Comparison of ENCODE assay signal across 1 cellular context in genomic region chr18:48320639-48320945, GRCh38.
TF ChIP-seq lines count a peak whose summit lies in the region.

No MANE protein-coding gene starts in this region.

TF ChIP-seq in GM23338, 12 proteins besides CTCF, POLR2A, EP300 and RAD21 (continued from another document):
- TF ChIP-seq, protein P1, sequence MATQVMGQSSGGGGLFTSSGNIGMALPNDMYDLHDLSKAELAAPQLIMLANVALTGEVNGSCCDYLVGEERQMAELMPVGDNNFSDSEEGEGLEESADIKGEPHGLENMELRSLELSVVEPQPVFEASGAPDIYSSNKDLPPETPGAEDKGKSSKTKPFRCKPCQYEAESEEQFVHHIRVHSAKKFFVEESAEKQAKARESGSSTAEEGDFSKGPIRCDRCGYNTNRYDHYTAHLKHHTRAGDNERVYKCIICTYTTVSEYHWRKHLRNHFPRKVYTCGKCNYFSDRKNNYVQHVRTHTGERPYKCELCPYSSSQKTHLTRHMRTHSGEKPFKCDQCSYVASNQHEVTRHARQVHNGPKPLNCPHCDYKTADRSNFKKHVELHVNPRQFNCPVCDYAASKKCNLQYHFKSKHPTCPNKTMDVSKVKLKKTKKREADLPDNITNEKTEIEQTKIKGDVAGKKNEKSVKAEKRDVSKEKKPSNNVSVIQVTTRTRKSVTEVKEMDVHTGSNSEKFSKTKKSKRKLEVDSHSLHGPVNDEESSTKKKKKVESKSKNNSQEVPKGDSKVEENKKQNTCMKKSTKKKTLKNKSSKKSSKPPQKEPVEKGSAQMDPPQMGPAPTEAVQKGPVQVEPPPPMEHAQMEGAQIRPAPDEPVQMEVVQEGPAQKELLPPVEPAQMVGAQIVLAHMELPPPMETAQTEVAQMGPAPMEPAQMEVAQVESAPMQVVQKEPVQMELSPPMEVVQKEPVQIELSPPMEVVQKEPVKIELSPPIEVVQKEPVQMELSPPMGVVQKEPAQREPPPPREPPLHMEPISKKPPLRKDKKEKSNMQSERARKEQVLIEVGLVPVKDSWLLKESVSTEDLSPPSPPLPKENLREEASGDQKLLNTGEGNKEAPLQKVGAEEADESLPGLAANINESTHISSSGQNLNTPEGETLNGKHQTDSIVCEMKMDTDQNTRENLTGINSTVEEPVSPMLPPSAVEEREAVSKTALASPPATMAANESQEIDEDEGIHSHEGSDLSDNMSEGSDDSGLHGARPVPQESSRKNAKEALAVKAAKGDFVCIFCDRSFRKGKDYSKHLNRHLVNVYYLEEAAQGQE (IDR thresholded peaks at IDR 0.05; ENCODE audit: unreplicated experiment) = no peak
